Comparison of ENCODE assay signal across 8 cellular contexts in genomic region chr3:114383875-114384557, GRCh38.
A peak's percentile ranks its signal among the peaks of the same experiment; 100 is the strongest.
DNase-seq lines count a peak whose midpoint lies in the region; ATAC-seq and TF ChIP-seq lines count a peak whose summit lies in the region.

No MANE protein-coding gene starts in this region.

- H3K4me1 Mint-ChIP-seq in natural killer cell, result peaks cover 10 to 14% of the 10 kb centered on the region in 2 donors
- H3K4me1 Mint-ChIP-seq in stimulated activated memory B cell treated with anti-CD40 and anti-IgM and Interleukin-4, amounts not matched to agents 10 μg/mL and 1 μg/mL and 100 μg/mL, for 72 hours, result peaks cover 5% of the 10 kb centered on the region

- TF ChIP-seq CTCF in HL-60 (IDR thresholded peaks at IDR 0.05; ENCODE audit: insufficient read depth, low read length) (peak; percentile 96), natural killer cell (IDR thresholded peaks at IDR 0.05) (peak; percentile 88)

- peak overlapping the region; percentile 83 for H3K4me3 Mint-ChIP-seq in natural killer cell
- H3K4me3 Mint-ChIP-seq in stimulated activated memory B cell treated with anti-CD40 and anti-IgM and Interleukin-4, amounts not matched to agents 10 μg/mL and 1 μg/mL and 100 μg/mL, for 72 hours, result no peak overlapping the region

- H3K27ac ChIP-seq in HL-60 (replicated peaks), result no peak overlapping the region

- H3K9me3 Mint-ChIP-seq in natural killer cell, result no peaks in the 10 kb centered on the region
- no peaks in the 10 kb centered on the region for H3K9me3 Mint-ChIP-seq in stimulated activated memory B cell treated with anti-CD40 and anti-IgM and Interleukin-4, amounts not matched to agents 10 μg/mL and 1 μg/mL and 100 μg/mL, for 72 hours

- intact Hi-C loops in natural killer cell (cut with micrococcal nuclease), result loop anchor here (1.0 kb wide), 1 partner anchor 34 kb away; no protein-coding TSS in a partner anchor

- H3K36me3 Mint-ChIP-seq in natural killer cell, result no peaks in the 10 kb centered on the region
- H3K36me3 Mint-ChIP-seq in stimulated activated memory B cell treated with anti-CD40 and anti-IgM and Interleukin-4, amounts not matched to agents 10 μg/mL and 1 μg/mL and 100 μg/mL, for 72 hours, result peaks cover 22% of the 10 kb centered on the region

- no peaks in the 10 kb centered on the region for H3K27me3 Mint-ChIP-seq in natural killer cell (ENCODE audit: low read depth in 2 of 2)
- no peaks in the 10 kb centered on the region for H3K27me3 Mint-ChIP-seq in stimulated activated memory B cell treated with anti-CD40 and anti-IgM and Interleukin-4, amounts not matched to agents 10 μg/mL and 1 μg/mL and 100 μg/mL, for 72 hours

- no peaks in the 10 kb centered on the region for H3K27me3 ChIP-seq in HL-60 (ENCODE audit: insufficient read depth, poor library complexity, severe bottlenecking)

- DNase-seq in CMK (ENCODE audit: low read depth), result peak; percentile 15
- DNase-seq in HL-60 (ENCODE audit: low read depth in 1 of 2, low spot score in 1 of 2), result peak; percentile 12 to 67
- peak; percentile 13 for DNase-seq in OCI-M2 (lab: John Stamatoyannopoulos, UW; ENCODE audit: unreplicated experiment)
- DNase-seq in activated T-cell treated with anti-CD3 and anti-CD28 coated beads, Interleukin-2, amount 50 U/mL, for 48 hours, result peak; percentile 78 to 84
- DNase-seq in fibroblast of gingiva (ENCODE audit: low read depth), result peak; percentile 92
- DNase-seq in natural killer cell, result peak; percentile 50

- ATAC-seq in GM19395 (IDR thresholded peaks at IDR 0.05; ENCODE audit: unreplicated experiment), result peak; percentile 90
- ATAC-seq in natural killer cell, result peak; percentile 92 to 98 (median 98)
- ATAC-seq in stimulated activated memory B cell treated with anti-CD40 and anti-IgM and Interleukin-4, amounts not matched to agents 10 μg/mL and 1 μg/mL and 100 μg/mL, for 72 hours, result peak; percentile 89

- no peak overlapping the region for H3K4me3 ChIP-seq in HL-60 (replicated peaks; ENCODE audit: insufficient read depth, low read length)

- no peak overlapping the region for H3K27ac Mint-ChIP-seq in natural killer cell
- H3K27ac Mint-ChIP-seq in stimulated activated memory B cell treated with anti-CD40 and anti-IgM and Interleukin-4, amounts not matched to agents 10 μg/mL and 1 μg/mL and 100 μg/mL, for 72 hours, result no peak overlapping the region

Comparison
In these comparisons a context has a peak if more than half of its experiments do, and no peak if none do; other contexts are left out.
1. DNase-seq: peak in every context shown above with its lines; median percentile 92 in fibroblast of gingiva; 81 in activated T-cell treated with anti-CD3 and anti-CD28 coated beads, Interleukin-2, amount 50 U/mL, for 48 hours; 50 in natural killer cell; 40 in HL-60; 15 in CMK; 13 in OCI-M2.